Comparison of ENCODE assay signal across 21 cellular contexts in the genomic region with DNA sequence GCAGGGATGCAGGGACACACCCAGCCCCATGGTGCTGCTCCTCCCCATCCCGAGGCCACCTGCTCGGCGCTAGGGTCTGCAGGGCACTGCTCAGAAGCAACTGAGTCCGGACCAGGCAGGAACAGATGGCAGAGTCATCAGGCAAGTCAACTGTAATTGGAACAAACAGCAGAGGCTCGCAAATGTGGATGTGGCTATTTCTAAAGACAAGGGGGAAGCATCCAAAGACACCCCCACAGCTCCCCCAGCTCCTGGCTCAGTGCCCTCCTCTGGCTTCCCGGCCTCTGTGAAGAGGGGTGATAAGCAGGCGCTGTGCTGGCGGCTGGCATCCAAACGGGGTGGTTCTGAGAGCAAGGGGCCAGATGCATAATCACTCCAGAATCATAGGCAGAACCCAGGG.
DNase-seq lines count a peak whose midpoint lies in the region; ATAC-seq, FAIRE-seq and TF ChIP-seq lines count a peak whose summit lies in the region.
"Had no signal": no experiment of that assay in that cellular context is flagged by ENCODE, and none has a peak within 500 bp of the region (broad histone marks: within the 10 kb centered on the region; RNA-seq: fewer than 3 reads in every experiment).

No MANE protein-coding gene starts in this region.

- H3K79me1 ChIP-seq in H1 (ENCODE audit: low read depth, low read length) = no peaks in the 10 kb centered on the region

- H4K20me1 ChIP-seq in H1 (replicated peaks in 1 of 2; ENCODE audit: control insufficient read depth in 1 of 2, insufficient read depth in 2 of 2, low read length in 2 of 2) (no peaks in the 10 kb centered on the region), GM23338 (replicated peaks; ENCODE audit: insufficient read depth) (no peaks in the 10 kb centered on the region)

- in situ Hi-C loops in G401 (cut with HindIII; ENCODE audit: low sequenced_read_pairs) = no loop called here

- H2BK5ac ChIP-seq in H1 (ENCODE audit: low read depth, low read length) = no peak overlapping the region

- H3K4me2 ChIP-seq in H1 (ENCODE audit: insufficient read depth in 1 of 2, low read depth in 2 of 2, low read length in 2 of 2) = no peak overlapping the region
- no peak overlapping the region for H3K4me2 ChIP-seq in GM23338
- H3K4me2 ChIP-seq: A549, PC-9 had no signal

- H3K9ac ChIP-seq in H1 (replicated peaks in 1 of 4; ENCODE audit: extremely low read depth in 1 of 4, low read depth in 3 of 4, low read length in 3 of 4) = no peak overlapping the region

- H3K18ac ChIP-seq in H1 (ENCODE audit: extremely low read depth, low read length) = no peak overlapping the region

- no peak overlapping the region for H2BK12ac ChIP-seq in H1 (ENCODE audit: low read depth, low read length)

- H2BK15ac ChIP-seq in H1 (ENCODE audit: low read length) = no peak overlapping the region

- no peak overlapping the region for H3K14ac ChIP-seq in H1 (ENCODE audit: insufficient read length)

- no peak for ATAC-seq in GM21619 (IDR thresholded peaks at IDR 0.05; ENCODE audit: unreplicated experiment)
- no peak for ATAC-seq in GM23338

- no peak for FAIRE-seq in H1 (lab: Jason Lieb, UNC)
- FAIRE-seq: A549 had no signal

- CTCF ChIA-PET in H1 (lab: Charles Lee; ENCODE audit: partially characterized antibody) = interaction anchor here (1.2 to 1.4 kb wide), 2 partner anchors 284 to 449 kb away, joined by 3 to 4 read pairs; no protein-coding TSS in a partner anchor

- H2AFZ ChIP-seq in H1 (ENCODE audit: low read length) = no peak overlapping the region
- no peak overlapping the region for H2AFZ ChIP-seq in GM23338
- H2AFZ ChIP-seq: PC-9 had no signal

- no peak overlapping the region for H2AK5ac ChIP-seq in H1 (ENCODE audit: low read depth, low read length)

- H3K27me3 ChIP-seq in H1 (replicated peaks in 1 of 4; ENCODE audit: control insufficient read depth in 3 of 4, extremely low read depth in 1 of 4, insufficient read depth in 3 of 4, low read length in 3 of 4) (no peaks in the 10 kb centered on the region), GM23338 (ENCODE audit: insufficient read depth) (no peaks in the 10 kb centered on the region)
- H3K27me3 ChIP-seq: BE2C had no signal

- 86% methylated on average over 9 of the region's 9 CpGs; no CpG with 5 or more reads in 1 of the 2 experiments for WGBS in H1 (ENCODE audit: extremely low coverage in 1 of 2, insufficient coverage in 1 of 2, insufficient read length in 1 of 2, insufficient replicate concordance in 2 of 2, low coverage in 1 of 2, low lambda C conversion rate in 2 of 2, missing lambda C conversion rate in 1 of 2), 2 experiments

- no peak overlapping the region for H4K5ac ChIP-seq in H1 (ENCODE audit: insufficient read length, low read depth, low read length)

- POLR2A ChIA-PET in H1 (lab: Charles Lee; ENCODE audit: partially characterized antibody) = no interaction called here

- H3K4me3 ChIP-seq in H1 (ENCODE audit: extremely low read depth in 1 of 4, insufficient read depth in 2 of 4, low read depth in 3 of 4, low read length in 4 of 4) (no peak overlapping the region), GM23338 (no peak overlapping the region)
- H3K4me3 ChIP-seq: A549, PC-9, SK-N-MC had no signal

- H3K9me3 ChIP-seq in H1 (ENCODE audit: insufficient read depth in 2 of 2, low read depth in 1 of 2, low read length in 1 of 2) = no peaks in the 10 kb centered on the region
- H3K9me3 ChIP-seq: BE2C had no signal

- H3K4me1 ChIP-seq in H1 (replicated peaks in 1 of 4; ENCODE audit: control insufficient read depth in 3 of 4, insufficient read depth in 4 of 4, low read length in 3 of 4) = peaks cover 0 to 6% (median 0%) of the 10 kb centered on the region in 4 experiments; a peak in 1 of 7 replicates
- H3K4me1 ChIP-seq in GM23338 (ENCODE audit: insufficient read depth) = no peaks in the 10 kb centered on the region
- H3K4me1 ChIP-seq: A549 had no signal

- peaks cover 30% of the 10 kb centered on the region; the same call in 2 of the 3 replicates for H3K36me3 Mint-ChIP-seq in GM23338 (ENCODE audit: low read depth)
- H3K36me3 Mint-ChIP-seq: CD4-positive, CD25-positive, alpha-beta regulatory T cell had no signal

- H3K4me1 Mint-ChIP-seq in GM23338 = 0 out of 3 replicates have a peak, but pooled peaks cover 7% of the 10 kb centered on the region
- H3K4me1 Mint-ChIP-seq: CD4-positive, CD25-positive, alpha-beta regulatory T cell had no signal

- H4K91ac ChIP-seq in H1 (replicated peaks; ENCODE audit: insufficient read length, low read length) = no peak overlapping the region

- no peak for TF ChIP-seq EP300 in H1 (IDR thresholded peaks at IDR 0.05; ENCODE audit: borderline replicate concordance in 1 of 2, low read depth in 2 of 2, low read length in 2 of 2)

- no peak overlapping the region for H3K27ac Mint-ChIP-seq in GM23338
- H3K27ac Mint-ChIP-seq: CD4-positive, CD25-positive, alpha-beta regulatory T cell; H9; HFFc6 had no signal

- no peak overlapping the region for H3K23ac ChIP-seq in H1 (ENCODE audit: insufficient read length)

- no peak for TF ChIP-seq CTCF in H1 (IDR thresholded peaks at IDR 0.05; ENCODE audit: control extremely low read depth in 1 of 3, insufficient read depth in 1 of 3, low read depth in 1 of 3, low read length in 3 of 3)
- no peak for TF ChIP-seq CTCF in GM23338 (conservative IDR thresholded peaks at IDR 0.05; ENCODE audit: low read depth in 2 of 2)

- H3K27ac ChIP-seq in H1 (ENCODE audit: low read depth, low read length) (no peak overlapping the region), GM23338 (ENCODE audit: low read depth) (no peak overlapping the region)
- H3K27ac ChIP-seq: A549, PC-9, SK-N-MC had no signal

- no peaks in the 10 kb centered on the region for H3K9me2 ChIP-seq in GM23338 (ENCODE audit: insufficient read depth)

- H3K36me3 ChIP-seq in H1 (ENCODE audit: control insufficient read depth in 2 of 4, insufficient read depth in 4 of 4, low read length in 3 of 4) (no peaks in the 10 kb centered on the region), GM23338 (ENCODE audit: insufficient read depth) (no peaks in the 10 kb centered on the region)

- no peaks in the 10 kb centered on the region for H3K23me2 ChIP-seq in H1 (ENCODE audit: low read depth, low read length)

- no peak overlapping the region for H2BK20ac ChIP-seq in H1 (ENCODE audit: low read length)

- no peak overlapping the region for H3K4me3 Mint-ChIP-seq in GM23338
- H3K4me3 Mint-ChIP-seq: CD4-positive, CD25-positive, alpha-beta regulatory T cell; H9; HFFc6 had no signal

- no peaks in the 10 kb centered on the region for H3K79me2 ChIP-seq in H1 (ENCODE audit: control insufficient read depth in 1 of 2, insufficient read depth in 2 of 2, low read length in 2 of 2)
- no peaks in the 10 kb centered on the region for H3K79me2 ChIP-seq in GM23338 (replicated peaks; ENCODE audit: insufficient read depth)

- peak overlapping the region; percentile 45; the same call in 1 of the 2 replicates for H4K8ac ChIP-seq in H1 (ENCODE audit: extremely low read depth, insufficient read depth, low read length)

- TF ChIP-seq RAD21 in H1 (IDR thresholded peaks at IDR 0.05 in 1 of 2, conservative IDR thresholded peaks at IDR 0.05 in 1 of 2; ENCODE audit: low read depth in 2 of 2, low read length in 2 of 2) = no peak

- H3K9me3 Mint-ChIP-seq in GM23338 = peaks cover 90% of the 10 kb centered on the region

- H3K56ac ChIP-seq in H1 (replicated peaks; ENCODE audit: insufficient read length, low read depth, low read length) = no peak overlapping the region

- peak; percentile 45 for DNase-seq in NCI-H82 (lab: John Stamatoyannopoulos, UW)
- no peak for DNase-seq in NCI-H82 treated with DMSO at 0.1 percent for 48 hours (lab: John Stamatoyannopoulos, UW; ENCODE audit: unreplicated experiment)
- DNase-seq in G401 (ENCODE audit: low spot score) = peak; percentile 55
- peak; percentile 76 for DNase-seq in NCI-H2171 (lab: John Stamatoyannopoulos, UW)
- DNase-seq in H1 (ENCODE audit: low read depth in 1 of 2, low spot score in 2 of 2) = no peak
- no peak for DNase-seq in GM23338 (ENCODE audit: low spot score)
- DNase-seq in NCI-H2196 treated with DMSO at 0.1 percent for 48 hours (lab: John Stamatoyannopoulos, UW; ENCODE audit: unreplicated experiment) = no peak
- DNase-seq: BE2C; CD4-positive, CD25-positive, alpha-beta regulatory T cell; GF-D8; H9; HFFc6; Karpas-422; MV-4-11; NCI-H1930; PC-9; RPMI8226; SHP77 treated with DMSO at 0.1 percent for 48 hours had no signal

- TF ChIP-seq POLR2A in H1 (IDR thresholded peaks at IDR 0.05; ENCODE audit: control extremely low read depth in 1 of 2, low read depth in 2 of 2, low read length in 2 of 2) = no peak

- H3K27me3 Mint-ChIP-seq in GM23338 (ENCODE audit: insufficient read depth, low read depth, poor library complexity) = peaks cover 8% of the 10 kb centered on the region
- H3K27me3 Mint-ChIP-seq: CD4-positive, CD25-positive, alpha-beta regulatory T cell had no signal

- no peak overlapping the region for H2BK120ac ChIP-seq in H1 (replicated peaks; ENCODE audit: low read depth, low read length)

- no peak overlapping the region for H3K4ac ChIP-seq in H1 (replicated peaks; ENCODE audit: insufficient read length, low read depth, low read length)

- H3F3A ChIP-seq in GM23338 (replicated peaks; ENCODE audit: low read depth) = no peaks in the 10 kb centered on the region

TF ChIP-seq in H1, 55 proteins besides CTCF, POLR2A, EP300 and RAD21 (continues in another document):
- TF ChIP-seq YY1 (IDR thresholded peaks at IDR 0.05; ENCODE audit: low read depth, low read length) = no peak
- no peak for TF ChIP-seq MAFK (IDR thresholded peaks at IDR 0.05; ENCODE audit: low read depth, low read length)
- TF ChIP-seq SP2 (IDR thresholded peaks at IDR 0.05; ENCODE audit: low read length) = no peak
- no peak for TF ChIP-seq NANOG (IDR thresholded peaks at IDR 0.05; ENCODE audit: insufficient read depth, low read depth, low read length, poor library complexity, severe bottlenecking)
- TF ChIP-seq CTBP2 (IDR thresholded peaks at IDR 0.05; ENCODE audit: borderline replicate concordance, insufficient read depth, insufficient read length, low read length) = no peak
- no peak for TF ChIP-seq PHF8 (conservative IDR thresholded peaks at IDR 0.05; ENCODE audit: low read depth, low read length)
- no peak for TF ChIP-seq KDM5A (IDR thresholded peaks at IDR 0.05; ENCODE audit: low read length)
- no peak for TF ChIP-seq JUN (IDR thresholded peaks at IDR 0.05; ENCODE audit: low read depth, low read length)

TF ChIP-seq in GM23338, 12 proteins besides CTCF, POLR2A, EP300 and RAD21 (continues in another document):
- TF ChIP-seq ZNF331 (CRISPR knock-in tag; IDR thresholded peaks at IDR 0.05; ENCODE audit: low read depth) (no peak), STAT1 (IDR thresholded peaks at IDR 0.05; ENCODE audit: unreplicated experiment) (no peak), ZNF114 (CRISPR knock-in tag; IDR thresholded peaks at IDR 0.05) (no peak)
- TF ChIP-seq, protein P1, sequence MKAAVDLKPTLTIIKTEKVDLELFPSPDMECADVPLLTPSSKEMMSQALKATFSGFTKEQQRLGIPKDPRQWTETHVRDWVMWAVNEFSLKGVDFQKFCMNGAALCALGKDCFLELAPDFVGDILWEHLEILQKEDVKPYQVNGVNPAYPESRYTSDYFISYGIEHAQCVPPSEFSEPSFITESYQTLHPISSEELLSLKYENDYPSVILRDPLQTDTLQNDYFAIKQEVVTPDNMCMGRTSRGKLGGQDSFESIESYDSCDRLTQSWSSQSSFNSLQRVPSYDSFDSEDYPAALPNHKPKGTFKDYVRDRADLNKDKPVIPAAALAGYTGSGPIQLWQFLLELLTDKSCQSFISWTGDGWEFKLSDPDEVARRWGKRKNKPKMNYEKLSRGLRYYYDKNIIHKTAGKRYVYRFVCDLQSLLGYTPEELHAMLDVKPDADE (IDR thresholded peaks at IDR 0.05) = no peak

Comparison
In these comparisons a context has a peak if more than half of its experiments do, and no peak if none do; other contexts are left out.
1. DNase-seq: peak in NCI-H82 (single experiment), G401 (single experiment) and NCI-H2171 (single experiment); none in NCI-H82 treated with DMSO at 0.1 percent for 48 hours (single experiment), H1 (0 of 2), GM23338 (single experiment) and NCI-H2196 treated with DMSO at 0.1 percent for 48 hours (single experiment).